ENCODE assay signal across 7 cellular contexts in genomic region chr4:118279328-118279727, GRCh38.
DNase-seq lines count a peak whose midpoint lies in the region; ATAC-seq and TF ChIP-seq lines count a peak whose summit lies in the region.

No MANE protein-coding gene starts in this region.

- peaks cover 7% of the 10 kb centered on the region for H3K36me3 ChIP-seq in IMR-90 (ENCODE audit: control insufficient read depth, insufficient read depth, low read length)

- no peak for TF ChIP-seq CTCF in IMR-90 (conservative IDR thresholded peaks at IDR 0.05; ENCODE audit: low read depth, low read length)

- H2AK5ac ChIP-seq in IMR-90 (ENCODE audit: low read depth, low read length) = peak overlapping the region; percentile 86; the same call in 1 of the 2 replicates

- TF ChIP-seq RAD21 in IMR-90 (IDR thresholded peaks at IDR 0.05; ENCODE audit: low read length) = no peak

- peaks cover 10% of the 10 kb centered on the region for H3K4me1 ChIP-seq in IMR-90 (ENCODE audit: control insufficient read depth, insufficient read depth, low read length)

- no peak for DNase-seq in IMR-90
- DNase-seq in iris pigment epithelial cell (ENCODE audit: low read depth) = peak; percentile 12
- DNase-seq in substantia nigra (lab: John Stamatoyannopoulos, UW) = no peak
- DNase-seq in amygdala (lab: John Stamatoyannopoulos, UW) = no peak

- ATAC-seq in IMR-90 (ENCODE audit: low read depth) (no peak), GM21390 (IDR thresholded peaks at IDR 0.05; ENCODE audit: unreplicated experiment) (no peak), HG02870 (IDR thresholded peaks at IDR 0.05; ENCODE audit: unreplicated experiment) (no peak)

- no peak overlapping the region for H2AK9ac ChIP-seq in IMR-90 (replicated peaks; ENCODE audit: low read depth, low read length, poor library complexity)

- no peaks in the 10 kb centered on the region for H3K9me1 ChIP-seq in IMR-90 (ENCODE audit: insufficient read depth, low read length)

- no peaks in the 10 kb centered on the region for H3K9me3 Mint-ChIP-seq in activated naive CD8-positive, alpha-beta T cell (ENCODE audit: low read depth)

- peak overlapping the region; percentile 97 for H3K27ac Mint-ChIP-seq in activated naive CD8-positive, alpha-beta T cell

- peaks cover 41% of the 10 kb centered on the region for H3K4me1 Mint-ChIP-seq in activated naive CD8-positive, alpha-beta T cell (ENCODE audit: low read depth)

- dilution Hi-C loops in IMR-90 (cut with HindIII; ENCODE audit: low sequenced_read_pairs, unreplicated experiment) = no loop called here

- no peak overlapping the region for H2BK15ac ChIP-seq in IMR-90 (ENCODE audit: low read depth, low read length)

- peak overlapping the region; percentile 76 for H2BK5ac ChIP-seq in IMR-90 (ENCODE audit: low read depth, low read length, poor library complexity, severe bottlenecking)

- no TSS peak for BruUV-seq in IMR-90 (replicated peaks; lab: Mats Ljungman, UMichigan)

- peak overlapping the region; percentile 94 for H3K14ac ChIP-seq in IMR-90 (replicated peaks; ENCODE audit: low read depth, low read length)

- H3K27ac ChIP-seq in IMR-90 (ENCODE audit: insufficient read depth, low read length) (peak overlapping the region; percentile 71), substantia nigra (ENCODE audit: low read depth, low read length, poor library complexity, severe bottlenecking) (peak overlapping the region; percentile 87)

- H3K4me2 ChIP-seq in IMR-90 (ENCODE audit: low read depth, low read length) = peak overlapping the region; percentile 61

- H3K18ac ChIP-seq in IMR-90 (ENCODE audit: low read depth, low read length) = peak overlapping the region; percentile 80; the same call in 1 of the 2 replicates

- H3K4me3 Mint-ChIP-seq in activated naive CD8-positive, alpha-beta T cell = peak overlapping the region; percentile 96

- H3K9ac ChIP-seq in IMR-90 (ENCODE audit: low read depth, low read length) = peak overlapping the region; percentile 92

- peaks cover 11 to 16% of the 10 kb centered on the region in 2 experiments; a peak in 3 of 4 replicates for H3K79me1 ChIP-seq in IMR-90 (ENCODE audit: low read depth in 1 of 2, low read length in 2 of 2)

- peak overlapping the region; percentile 80; the same call in 1 of the 2 replicates for H4K5ac ChIP-seq in IMR-90 (ENCODE audit: low read depth, low read length)

- peak overlapping the region; percentile 72 for H3K4me3 ChIP-seq in IMR-90 (ENCODE audit: insufficient read depth, low read depth, low read length)

- no peak for TF ChIP-seq POLR2A in IMR-90 (IDR thresholded peaks at IDR 0.05; ENCODE audit: low read depth, low read length)

- H3K27me3 Mint-ChIP-seq in activated naive CD8-positive, alpha-beta T cell = no peaks in the 10 kb centered on the region

- peak overlapping the region; percentile 90; the same call in 1 of the 2 replicates for H3K4ac ChIP-seq in IMR-90 (ENCODE audit: low read depth, low read length)

- H3K36me3 Mint-ChIP-seq in activated naive CD8-positive, alpha-beta T cell = peaks cover 21% of the 10 kb centered on the region

- CTCF ChIA-PET in IMR-90 (lab: Yijun Ruan, JAX) = interaction anchor here (0.6 to 1.1 kb wide), 2 partner anchors 74 to 88 kb away, joined by 4 read pairs; partner anchors contain the start of gene PRSS12

- peak overlapping the region; percentile 86 for H3K56ac ChIP-seq in IMR-90 (ENCODE audit: extremely low read depth, insufficient read depth, low read length)

- H2BK20ac ChIP-seq in IMR-90 (ENCODE audit: low read depth, low read length) = no peak overlapping the region

- no peaks in the 10 kb centered on the region for H3K9me3 ChIP-seq in IMR-90 (ENCODE audit: control insufficient read depth, insufficient read depth, low read length)

- H2AFZ ChIP-seq in IMR-90 (replicated peaks; ENCODE audit: low read length, poor library complexity) = no peak overlapping the region

- peak overlapping the region; percentile 91 for H3K23ac ChIP-seq in IMR-90 (ENCODE audit: low read depth, low read length)

- H4K20me1 ChIP-seq in IMR-90 (ENCODE audit: insufficient read depth, low read length) = peaks cover 14% of the 10 kb centered on the region; the same call in 1 of the 2 replicates

- intact Hi-C loops in IMR-90 (cut with micrococcal nuclease) = loop anchor here (2.0 kb wide), 1 partner anchor 1145 kb away; no protein-coding TSS in a partner anchor

- in situ Hi-C loops in IMR-90 (cut with MboI; ENCODE audit: low sequenced_read_pairs) = loop anchor here (25.0 kb wide), 1 partner anchor 233 kb away; no protein-coding TSS in a partner anchor

- POLR2A ChIA-PET in IMR-90 (lab: Charles Lee; ENCODE audit: unreplicated experiment) = no interaction called here

- peak overlapping the region; percentile 89 for H4K91ac ChIP-seq in IMR-90 (ENCODE audit: insufficient read depth, low read depth, low read length)

- no peaks in the 10 kb centered on the region for H3K27me3 ChIP-seq in IMR-90 (ENCODE audit: control insufficient read depth, insufficient read depth, low read length)

- H4K8ac ChIP-seq in IMR-90 (ENCODE audit: low read depth in 2 of 2, low read length in 2 of 2) = peak overlapping the region; percentile 83 to 90

- WGBS in IMR-90 (ENCODE audit: extremely low coverage in 2 of 2, insufficient read length in 1 of 2), 2 experiments = no CpG with 5 or more reads among the region's 13 CpGs

- peak overlapping the region; percentile 31; the same call in 1 of the 2 replicates for H2BK120ac ChIP-seq in IMR-90 (ENCODE audit: low read depth, low read length)

TF ChIP-seq in IMR-90, 13 proteins besides CTCF, POLR2A, EP300 and RAD21:
- TF ChIP-seq MXI1 (IDR thresholded peaks at IDR 0.05; ENCODE audit: borderline replicate concordance, low read depth, low read length) = no peak
- no peak for TF ChIP-seq CHD1 (IDR thresholded peaks at IDR 0.05; ENCODE audit: low read depth, low read length)
- TF ChIP-seq USF2 (IDR thresholded peaks at IDR 0.05; ENCODE audit: low read depth, low read length) = no peak
- TF ChIP-seq SMC3 (IDR thresholded peaks at IDR 0.05; ENCODE audit: low read depth, low read length) = no peak
- TF ChIP-seq ELK1 (IDR thresholded peaks at IDR 0.05; ENCODE audit: borderline replicate concordance, low read depth, low read length) = no peak
- TF ChIP-seq FOS (IDR thresholded peaks at IDR 0.05; ENCODE audit: low read depth, low read length) = no peak
- no peak for TF ChIP-seq BHLHE40 (IDR thresholded peaks at IDR 0.05; ENCODE audit: low read depth, low read length)
- TF ChIP-seq RCOR1 (IDR thresholded peaks at IDR 0.05; ENCODE audit: insufficient replicate concordance, low read length) = no peak
- no peak for TF ChIP-seq NFE2L2 (IDR thresholded peaks at IDR 0.05; ENCODE audit: low read depth, low read length)
- TF ChIP-seq MAZ (IDR thresholded peaks at IDR 0.05; ENCODE audit: borderline replicate concordance, low read depth, low read length) = no peak
- TF ChIP-seq CEBPB (IDR thresholded peaks at IDR 0.05; ENCODE audit: low read depth, low read length) = no peak
- TF ChIP-seq MAFK (IDR thresholded peaks at IDR 0.05; ENCODE audit: low read depth, low read length) = no peak
- no peak for TF ChIP-seq RFX5 (IDR thresholded peaks at IDR 0.05; ENCODE audit: low read depth, low read length)
